8 cellular contexts compared by ENCODE assay signal in genomic region chr2:68121873-68122679, GRCh38. TPM values are rescaled to one million over a fixed set of nuclear protein-coding genes. Genes with fewer than 3 reads are reported as not detected.
DNase-seq lines count a peak whose midpoint lies in the region; ATAC-seq, FAIRE-seq and TF ChIP-seq lines count a peak whose summit lies in the region.

No MANE protein-coding gene starts in this region.

- H2AK5ac ChIP-seq in H1 (ENCODE audit: low read depth, low read length): no peak overlapping the region

- H3K4ac ChIP-seq in H1 (replicated peaks; ENCODE audit: insufficient read length, low read depth, low read length): no peak overlapping the region

- H3K27me3 Mint-ChIP-seq in mesothelial cell of epicardium (ENCODE audit: low read depth): peaks cover 8% of the 10 kb centered on the region

- H3K9me3 ChIP-seq in BE2C (no peaks in the 10 kb centered on the region), H1 (ENCODE audit: insufficient read depth in 2 of 2, low read depth in 1 of 2, low read length in 1 of 2) (no peaks in the 10 kb centered on the region)

- H3K79me1 ChIP-seq in H1 (ENCODE audit: low read depth, low read length): no peaks in the 10 kb centered on the region

- 52% methylated on average over 16 of the region's 16 CpGs; no CpG with 5 or more reads in 1 of the 2 experiments for WGBS in H1 (ENCODE audit: extremely low coverage in 1 of 2, insufficient coverage in 1 of 2, insufficient read length in 1 of 2, insufficient replicate concordance in 2 of 2, low coverage in 1 of 2, low lambda C conversion rate in 2 of 2, missing lambda C conversion rate in 1 of 2), 2 experiments

- TF ChIP-seq POLR2A in H54 (IDR thresholded peaks at IDR 0.05; ENCODE audit: low read depth, low read length) (no peak), H1 (IDR thresholded peaks at IDR 0.05; ENCODE audit: control extremely low read depth in 1 of 2, low read depth in 2 of 2, low read length in 2 of 2) (no peak)

- H2BK12ac ChIP-seq in H1 (ENCODE audit: low read depth, low read length): no peak overlapping the region

- H3K36me3 Mint-ChIP-seq in mesothelial cell of epicardium: no peaks in the 10 kb centered on the region

- peaks cover 19% of the 10 kb centered on the region for H3K4me1 Mint-ChIP-seq in mesothelial cell of epicardium

- no peak for ATAC-seq in HG02938 (IDR thresholded peaks at IDR 0.05; ENCODE audit: unreplicated experiment)

- H3K4me3 ChIP-seq in BE2C (ENCODE audit: low read depth, low read length) (0 out of 2 replicates have a peak overlapping the region, but pooled peaks have one; percentile 24), H1 (ENCODE audit: extremely low read depth in 1 of 4, insufficient read depth in 2 of 4, low read depth in 3 of 4, low read length in 4 of 4) (no peak overlapping the region)

- no peaks in the 10 kb centered on the region for H3K4me1 ChIP-seq in BE2C
- H3K4me1 ChIP-seq in H1 (replicated peaks in 1 of 4; ENCODE audit: control insufficient read depth in 3 of 4, insufficient read depth in 4 of 4, low read length in 3 of 4): no peaks in the 10 kb centered on the region; a peak in 1 of 7 replicates

- H3K56ac ChIP-seq in H1 (replicated peaks; ENCODE audit: insufficient read length, low read depth, low read length): no peak overlapping the region

- no peak overlapping the region for H3K9ac ChIP-seq in H1 (replicated peaks in 1 of 4; ENCODE audit: extremely low read depth in 1 of 4, low read depth in 3 of 4, low read length in 3 of 4)

- H2BK15ac ChIP-seq in H1 (ENCODE audit: low read length): no peak overlapping the region

- TF ChIP-seq RAD21 in H1 (IDR thresholded peaks at IDR 0.05 in 1 of 2, conservative IDR thresholded peaks at IDR 0.05 in 1 of 2; ENCODE audit: low read depth in 2 of 2, low read length in 2 of 2): peak; percentile 91 to 92

- POLR2A ChIA-PET in H1 (lab: Charles Lee; ENCODE audit: partially characterized antibody): interaction anchor here (0.9 to 1.3 kb wide), 3 partner anchors 35 to 170 kb away, joined by 3 to 5 read pairs (median 4); partner anchors contain the start of genes C1D and PNO1

- no peak overlapping the region for H2BK120ac ChIP-seq in H1 (replicated peaks; ENCODE audit: low read depth, low read length)

- FAIRE-seq in H54 (lab: Jason Lieb, UNC) (peak; percentile 67), H1 (lab: Jason Lieb, UNC) (peak; percentile 89)

- CTCF ChIA-PET in H1 (lab: Charles Lee; ENCODE audit: partially characterized antibody): interaction anchor here (0.6 to 5.2 kb wide), 30 partner anchors 9 to 321 kb away, joined by 3 to 44 read pairs (median 6); partner anchors contain the start of gene PPP3R1

- no peak overlapping the region for H3K23ac ChIP-seq in H1 (ENCODE audit: insufficient read length)

- no peak overlapping the region for H3K27ac Mint-ChIP-seq in mesothelial cell of epicardium

- no peak overlapping the region for H3K27ac ChIP-seq in H1 (ENCODE audit: low read depth, low read length)

- H2AFZ ChIP-seq in H1 (ENCODE audit: low read length): 0 out of 2 replicates have a peak overlapping the region, but pooled peaks have one; percentile 4

- TF ChIP-seq EP300 in H1 (IDR thresholded peaks at IDR 0.05; ENCODE audit: borderline replicate concordance in 1 of 2, low read depth in 2 of 2, low read length in 2 of 2): no peak

- H3K4me2 ChIP-seq in H1 (ENCODE audit: insufficient read depth in 1 of 2, low read depth in 2 of 2, low read length in 2 of 2): peak overlapping the region in 1 of 2 experiments; percentile 10; a peak in 1 of 4 replicates

- no peaks in the 10 kb centered on the region for H3K36me3 ChIP-seq in BE2C
- no peaks in the 10 kb centered on the region for H3K36me3 ChIP-seq in H1 (ENCODE audit: control insufficient read depth in 2 of 4, insufficient read depth in 4 of 4, low read length in 3 of 4)

- H4K5ac ChIP-seq in H1 (ENCODE audit: insufficient read length, low read depth, low read length): no peak overlapping the region

- H3K14ac ChIP-seq in H1 (ENCODE audit: insufficient read length): no peak overlapping the region

- no peak overlapping the region for H3K18ac ChIP-seq in H1 (ENCODE audit: extremely low read depth, low read length)

- no peaks in the 10 kb centered on the region for H3K9me3 Mint-ChIP-seq in mesothelial cell of epicardium

- H3K4me3 Mint-ChIP-seq in mesothelial cell of epicardium: peak overlapping the region; percentile 47

- H3K23me2 ChIP-seq in H1 (ENCODE audit: low read depth, low read length): no peaks in the 10 kb centered on the region

- H4K8ac ChIP-seq in H1 (ENCODE audit: extremely low read depth, insufficient read depth, low read length): no peak overlapping the region

- no peaks in the 10 kb centered on the region for H3K27me3 ChIP-seq in BE2C
- no peaks in the 10 kb centered on the region for H3K27me3 ChIP-seq in H1 (replicated peaks in 1 of 4; ENCODE audit: control insufficient read depth in 3 of 4, extremely low read depth in 1 of 4, insufficient read depth in 3 of 4, low read length in 3 of 4)

- peak; percentile 83 for DNase-seq in BE2C
- peak; percentile 44 for DNase-seq in H54 (ENCODE audit: insufficient read length, low spot score)
- DNase-seq in NCI-H69 (lab: John Stamatoyannopoulos, UW): peak; percentile 72
- peak; percentile 42 to 68 for DNase-seq in activated CD8-positive, alpha-beta memory T cell treated with anti-CD3 and anti-CD28 coated beads for 1 hour (ENCODE audit: extremely low read depth in 1 of 2, low read depth in 1 of 2)
- peak; percentile 78 to 97 for DNase-seq in H1 (ENCODE audit: low read depth in 1 of 2, low spot score in 2 of 2)
- peak; percentile 74 to 94 for DNase-seq in mesothelial cell of epicardium (ENCODE audit: low spot score in 2 of 2, unreplicated experiment in 2 of 2)
- DNase-seq in stimulated activated CD8-positive, alpha-beta memory T cell treated with anti-CD3 and anti-CD28 coated beads, Interleukin-2, amount 100 ng/mL, for 1 hour (ENCODE audit: low read depth in 2 of 2): peak; percentile 49 to 64

- H4K91ac ChIP-seq in H1 (replicated peaks; ENCODE audit: insufficient read length, low read length): no peak overlapping the region

- TF ChIP-seq CTCF in BE2C (IDR thresholded peaks at IDR 0.05; ENCODE audit: low read depth, low read length) (peak; percentile 84), H1 (IDR thresholded peaks at IDR 0.05; ENCODE audit: control extremely low read depth in 1 of 3, insufficient read depth in 1 of 3, low read depth in 1 of 3, low read length in 3 of 3) (peak; percentile 85 to 96 (median 90)), mesothelial cell of epicardium (IDR thresholded peaks at IDR 0.05; ENCODE audit: unreplicated experiment) (peak; percentile 97)

- no peak overlapping the region for H2BK5ac ChIP-seq in H1 (ENCODE audit: low read depth, low read length)

- no peaks in the 10 kb centered on the region for H4K20me1 ChIP-seq in H1 (replicated peaks in 1 of 2; ENCODE audit: control insufficient read depth in 1 of 2, insufficient read depth in 2 of 2, low read length in 2 of 2)

- no peaks in the 10 kb centered on the region for H3K79me2 ChIP-seq in H1 (ENCODE audit: control insufficient read depth in 1 of 2, insufficient read depth in 2 of 2, low read length in 2 of 2)

- H2BK20ac ChIP-seq in H1 (ENCODE audit: low read length): no peak overlapping the region

TF ChIP-seq in H1, 55 proteins besides CTCF, POLR2A, EP300 and RAD21:
- TF ChIP-seq ASH2L (IDR thresholded peaks at IDR 0.05; ENCODE audit: low read length) (peak; percentile 28), PHF8 (conservative IDR thresholded peaks at IDR 0.05; ENCODE audit: low read depth, low read length) (no peak)

RNA-seq across cellular contexts. Expression of gene PNO1, which starts 35.6 kb away (rescaled TPM):
- polyA plus RNA-seq in BE2C (2012; ENCODE audit: insufficient read depth, insufficient read length, low read depth): 32.5 TPM
- 33.2 and 34.7 TPM in 2 replicates for total RNA-seq in H1 (2021; fragmentation: NEBNext Ultra II Directional; extraction: Animal tissue kit (Norgen Biotek cat#: 25700))
- 15.4 and 18.6 TPM in 2 replicates for polyA plus RNA-seq in H1 (2011; rRNA removed)
- 19.6 TPM for polyA plus RNA-seq in H1 (2011; cell fraction: cytosol; rRNA removed)
- 7.7 TPM for polyA plus RNA-seq in H1 (2011; cell fraction: nucleus; rRNA removed)
- 22.5 to 31.1 TPM (median 23.9 TPM) in 4 replicates for polyA plus RNA-seq in H1 (2012, experiment 1 of 2)
- 21.6 TPM for polyA plus RNA-seq in H1 (2012, experiment 2 of 2)
- polyA plus RNA-seq in H1 (2013, experiment 1 of 2): 23.9 TPM
- 23.9 TPM for polyA plus RNA-seq in H1 (2013, experiment 2 of 2)
- polyA minus RNA-seq in H1 (2011; rRNA and poly(A)+ RNA removed): 6.8 and 7.3 TPM in 2 replicates
- 16.1 TPM for polyA minus RNA-seq in H1 (2011; cell fraction: cytosol; rRNA and poly(A)+ RNA removed)
- 5.2 TPM for polyA minus RNA-seq in H1 (2011; cell fraction: nucleus; rRNA and poly(A)+ RNA removed)
- total RNA-seq in mesothelial cell of epicardium: 14.0 to 15.2 TPM (median 14.2 TPM) in 3 replicates

RNA-seq across cellular contexts. Expression of gene C1D, which starts 59.3 kb away (rescaled TPM):
- polyA plus RNA-seq in BE2C (2012; ENCODE audit: insufficient read depth, insufficient read length, low read depth): 22.6 TPM
- total RNA-seq in H1 (2021; fragmentation: NEBNext Ultra II Directional; extraction: Animal tissue kit (Norgen Biotek cat#: 25700)): 20.5 and 24.1 TPM in 2 replicates
- polyA plus RNA-seq in H1 (2011; rRNA removed): 6.0 and 17.5 TPM in 2 replicates
- 35.1 TPM for polyA plus RNA-seq in H1 (2011; cell fraction: cytosol; rRNA removed)
- 1.7 TPM for polyA plus RNA-seq in H1 (2011; cell fraction: nucleus; rRNA removed)
- polyA plus RNA-seq in H1 (2012, experiment 1 of 2): 13.3 to 22.4 TPM (median 16.0 TPM) in 4 replicates
- polyA plus RNA-seq in H1 (2012, experiment 2 of 2): 12.2 TPM
- polyA plus RNA-seq in H1 (2013, experiment 1 of 2): 23.2 TPM
- 23.7 TPM for polyA plus RNA-seq in H1 (2013, experiment 2 of 2)
- polyA minus RNA-seq in H1 (2011; rRNA and poly(A)+ RNA removed): 2.6 and 3.4 TPM in 2 replicates
- 4.2 TPM for polyA minus RNA-seq in H1 (2011; cell fraction: cytosol; rRNA and poly(A)+ RNA removed)
- 3.5 TPM for polyA minus RNA-seq in H1 (2011; cell fraction: nucleus; rRNA and poly(A)+ RNA removed)
- total RNA-seq in mesothelial cell of epicardium: 20.5 to 23.6 TPM (median 22.4 TPM) in 3 replicates
